In the genomic region with DNA sequence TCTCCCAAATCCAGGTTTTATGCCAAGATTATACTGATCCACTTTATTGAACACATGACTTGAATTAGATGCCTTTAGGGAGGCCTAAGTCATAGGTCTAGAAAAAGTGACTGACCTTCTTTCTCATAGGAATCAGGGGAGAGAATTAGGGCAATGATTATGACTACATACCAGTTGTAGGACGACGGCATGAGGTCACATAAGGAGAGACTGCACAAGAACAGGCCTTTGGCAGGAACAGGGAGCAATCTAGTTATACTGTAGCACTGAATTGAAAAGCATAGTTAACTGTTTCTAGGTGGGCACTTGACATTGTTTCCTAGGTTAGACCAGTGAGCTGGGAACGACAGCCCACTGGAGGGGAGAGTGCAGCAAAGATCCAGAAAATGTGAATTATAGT, we compare ENCODE assay signal across 31 cellular contexts.
"Had no signal": no experiment of that assay in that cellular context is flagged by ENCODE, and none has a peak within 500 bp of the region (broad histone marks: within the 10 kb centered on the region; RNA-seq: fewer than 3 reads in every experiment).

No MANE protein-coding gene starts in this region.

- H3K36me3 ChIP-seq: SJSA1 had no signal

- H3K27ac ChIP-seq: SJSA1 had no signal

- FAIRE-seq: astrocyte had no signal

- H3K27ac Mint-ChIP-seq: activated B cell treated with CpG ODN at 0.5 μM for 24 hours; activated CD4-positive, alpha-beta T cell treated with anti-CD3 and anti-CD28 coated beads, Interleukin-2, amount 10 ng/mL, durations not matched to agents 24 days and 14 days; activated CD8-positive, alpha-beta memory T cell treated with anti-CD3 and anti-CD28 coated beads, Interleukin-2, amount 10 ng/mL, durations not matched to agents 7 days and 5 days; activated naive CD8-positive, alpha-beta T cell; activated T-helper 1 cell treated with anti-CD3 and anti-CD28 coated beads, Interleukin-12 subunit alpha, Interleukin-12 subunit beta, Interleukin-2, Interleukin-4 antibody, amounts not matched to agents 30 ng/mL and 10 ng/mL and 1 ng/mL, durations not matched to agents 14 hours and 24 hours and 36 hours; T-helper 1 cell treated with Interleukin-12 subunit alpha and Interleukin-12 subunit beta and Interleukin-4 antibody, amounts not matched to agents 30 μg/mL and 1 μg/mL, for 36 hours had no signal

- DNase-seq: activated B cell treated with CpG ODN at 0.5 μM for 24 hours; activated CD4-positive, alpha-beta T cell treated with anti-CD3 and anti-CD28 coated beads for 1 hour; activated CD4-positive, alpha-beta T cell treated with anti-CD3 and anti-CD28 coated beads, Interleukin-2, amount 10 ng/mL, durations not matched to agents 24 days and 14 days; activated CD4-positive, alpha-beta T cell treated with anti-CD3 and anti-CD28 coated beads, Interleukin-2, amount 50 U/mL, for 48 hours; activated CD8-positive, alpha-beta memory T cell treated with anti-CD3 and anti-CD28 coated beads, Interleukin-2, amount 10 ng/mL, durations not matched to agents 7 days and 5 days; activated effector memory CD4-positive, alpha-beta T cell treated with Interleukin-2 at 50 U/mL for 16 hours; activated naive CD4-positive, alpha-beta T cell; activated T-cell treated with anti-CD3 and anti-CD28 coated beads, Interleukin-2, amount 50 U/mL, for 24 hours; amygdala; MG63; MV-4-11; NCI-H1092 treated with DMSO at 0.1 percent for 48 hours; NCI-H1417 treated with DMSO at 0.1 percent for 48 hours; NCI-H1694; NCI-H2029; NCI-H2107; NCI-H2171 treated with DMSO at 0.1 percent for 48 hours; NCI-H345; NCI-H510A; NCI-H526 treated with DMSO at 0.1 percent for 48 hours; NCI-H82; RPMI8226; SHP77; T-helper 9 cell had no signal

- H3K9me3 Mint-ChIP-seq: activated B cell treated with CpG ODN at 0.5 μM for 24 hours; activated CD4-positive, alpha-beta T cell treated with anti-CD3 and anti-CD28 coated beads, Interleukin-2, amount 10 ng/mL, durations not matched to agents 24 days and 14 days; activated T-cell treated with anti-CD3 and anti-CD28 coated beads, Interleukin-2, amount 50 U/mL, for 24 hours; activated T-helper 1 cell treated with anti-CD3 and anti-CD28 coated beads, Interleukin-12 subunit alpha, Interleukin-12 subunit beta, Interleukin-2, Interleukin-4 antibody, amounts not matched to agents 30 ng/mL and 10 ng/mL and 1 ng/mL, durations not matched to agents 14 hours and 24 hours and 36 hours; T-helper 1 cell treated with Interleukin-12 subunit alpha and Interleukin-12 subunit beta and Interleukin-4 antibody, amounts not matched to agents 30 μg/mL and 1 μg/mL, for 36 hours had no signal

- H3K27me3 Mint-ChIP-seq: activated B cell treated with CpG ODN at 0.5 μM for 24 hours; activated CD4-positive, alpha-beta T cell treated with anti-CD3 and anti-CD28 coated beads, Interleukin-2, amount 10 ng/mL, durations not matched to agents 24 days and 14 days; activated CD8-positive, alpha-beta memory T cell treated with anti-CD3 and anti-CD28 coated beads, Interleukin-2, amount 10 ng/mL, durations not matched to agents 7 days and 5 days; activated naive CD8-positive, alpha-beta T cell; activated T-cell treated with anti-CD3 and anti-CD28 coated beads, Interleukin-2, amount 50 U/mL, for 24 hours; brain had no signal

- H3K27me3 ChIP-seq: MG63, SJSA1 had no signal

- H3K4me3 Mint-ChIP-seq: activated B cell treated with CpG ODN at 0.5 μM for 24 hours; activated CD4-positive, alpha-beta T cell treated with anti-CD3 and anti-CD28 coated beads, Interleukin-2, amount 10 ng/mL, durations not matched to agents 24 days and 14 days; activated CD8-positive, alpha-beta memory T cell treated with anti-CD3 and anti-CD28 coated beads, Interleukin-2, amount 10 ng/mL, durations not matched to agents 7 days and 5 days; activated naive CD8-positive, alpha-beta T cell; activated T-cell treated with anti-CD3 and anti-CD28 coated beads, Interleukin-2, amount 50 U/mL, for 24 hours; activated T-helper 1 cell treated with anti-CD3 and anti-CD28 coated beads, Interleukin-12 subunit alpha, Interleukin-12 subunit beta, Interleukin-2, Interleukin-4 antibody, amounts not matched to agents 30 ng/mL and 10 ng/mL and 1 ng/mL, durations not matched to agents 14 hours and 24 hours and 36 hours; brain; T-helper 1 cell treated with Interleukin-12 subunit alpha and Interleukin-12 subunit beta and Interleukin-4 antibody, amounts not matched to agents 30 μg/mL and 1 μg/mL, for 36 hours had no signal

- ATAC-seq: activated CD8-positive, alpha-beta memory T cell treated with anti-CD3 and anti-CD28 coated beads, Interleukin-2, amount 10 ng/mL, durations not matched to agents 7 days and 5 days; SK-N-SH treated with all-trans-retinoic acid at 6 μM for 48 hours had no signal

- H3K4me1 Mint-ChIP-seq: activated CD4-positive, alpha-beta T cell treated with anti-CD3 and anti-CD28 coated beads, Interleukin-2, amount 10 ng/mL, durations not matched to agents 24 days and 14 days; activated CD8-positive, alpha-beta memory T cell treated with anti-CD3 and anti-CD28 coated beads, Interleukin-2, amount 10 ng/mL, durations not matched to agents 7 days and 5 days; brain had no signal

- H3K4me1 ChIP-seq: SJSA1 had no signal

- H3K4me3 ChIP-seq: MG63, SJSA1 had no signal

- H3K9me3 ChIP-seq: SJSA1 had no signal
